ENCODE assay signal across 9 cellular contexts in genomic region chr7:130896051-130896881, GRCh38.
DNase-seq lines count a peak whose midpoint lies in the region; ATAC-seq, FAIRE-seq and TF ChIP-seq lines count a peak whose summit lies in the region.
"Had no signal": no experiment of that assay in that cellular context is flagged by ENCODE, and none has a peak within 500 bp of the region (broad histone marks: within the 10 kb centered on the region; RNA-seq: fewer than 3 reads in every experiment).

No MANE protein-coding gene starts in this region.

- H2AFZ ChIP-seq in HepG2 (ENCODE audit: low read length), result no peak overlapping the region
- H2AFZ ChIP-seq: parathyroid adenoma had no signal

- no TSS peak for BruUV-seq in HepG2 (replicated peaks; lab: Mats Ljungman, UMichigan)

- no peaks in the 10 kb centered on the region for H3K27me3 ChIP-seq in HepG2 (ENCODE audit: control insufficient read depth in 1 of 2, insufficient read depth in 2 of 2, low read length in 2 of 2)

- CTCF ChIA-PET in AG04449 (lab: Yijun Ruan, JAX) (interaction anchor here (0.8 to 5.3 kb wide), 63 partner anchors 8 to 210 kb away, joined by 3 to 62 read pairs (median 6); no protein-coding TSS in a partner anchor), HepG2 (lab: Yijun Ruan, JAX; ENCODE audit: low intra/inter-chr PET ratio, low total read pairs) (interaction anchor here (1.0 to 2.0 kb wide), 6 partner anchors 17 to 144 kb away, joined by 3 to 9 read pairs (median 6); no protein-coding TSS in a partner anchor)

- H3K36me3 Mint-ChIP-seq in activated naive CD8-positive, alpha-beta T cell treated with anti-CD3 and anti-CD28 coated beads, Interleukin-2, amount 10 ng/mL, durations not matched to agents 7 days and 5 days, result peaks cover 27% of the 10 kb centered on the region

- TF ChIP-seq POLR2A in HepG2 (IDR thresholded peaks at IDR 0.05; ENCODE audit: insufficient read depth in 1 of 2, low read depth in 2 of 2, low read length in 2 of 2), result no peak

- no peak for TF ChIP-seq RAD21 in HepG2 (CRISPR knock-in tag; IDR thresholded peaks at IDR 0.05)

- TF ChIP-seq EP300 in HepG2 (IDR thresholded peaks at IDR 0.05; ENCODE audit: low read depth in 2 of 2, low read length in 2 of 2) (no peak), HepG2 (CRISPR knock-in tag; IDR thresholded peaks at IDR 0.05; ENCODE audit: borderline replicate concordance) (no peak)

- DNase-seq in AG04449 (ENCODE audit: low read depth, low spot score), result no peak
- peak; percentile 55 for DNase-seq in HCEC 1CT
- DNase-seq in activated naive CD8-positive, alpha-beta T cell treated with anti-CD3 and anti-CD28 coated beads, Interleukin-2, amount 10 ng/mL, durations not matched to agents 7 days and 5 days, result no peak
- DNase-seq in HepG2 (ENCODE audit: low spot score), result no peak
- no peak for DNase-seq in T1000 (lab: John Stamatoyannopoulos, UW)
- no peak for DNase-seq in GOT3 (lab: John Stamatoyannopoulos, UW)
- DNase-seq in NCI-H1694 treated with DMSO at 0.1 percent for 48 hours (lab: John Stamatoyannopoulos, UW), result no peak

- peaks cover 9% of the 10 kb centered on the region for H4K20me1 ChIP-seq in HepG2 (ENCODE audit: insufficient read depth, low read length)

- H3K27ac ChIP-seq in HepG2 (ENCODE audit: extremely low read length, insufficient read depth, low read length), result no peak overlapping the region
- H3K27ac ChIP-seq: parathyroid adenoma had no signal

- no peak for ATAC-seq in activated naive CD8-positive, alpha-beta T cell treated with anti-CD3 and anti-CD28 coated beads, Interleukin-2, amount 10 ng/mL, durations not matched to agents 7 days and 5 days (ENCODE audit: low read depth)
- ATAC-seq in HepG2 (no peak), GM19452 (IDR thresholded peaks at IDR 0.05; ENCODE audit: unreplicated experiment) (no peak)

- TF ChIP-seq CTCF in AG04449 (IDR thresholded peaks at IDR 0.05; ENCODE audit: insufficient read depth, low read length, missing control alignments), result peak; percentile 47
- peak; percentile 30 for TF ChIP-seq CTCF in HepG2 (CRISPR knock-in tag; IDR thresholded peaks at IDR 0.05)

- no peak overlapping the region for H3K4me3 Mint-ChIP-seq in activated naive CD8-positive, alpha-beta T cell treated with anti-CD3 and anti-CD28 coated beads, Interleukin-2, amount 10 ng/mL, durations not matched to agents 7 days and 5 days

- H3K4me1 ChIP-seq in HepG2 (ENCODE audit: insufficient read depth, low read length), result peaks cover 92% of the 10 kb centered on the region

- H3K36me3 ChIP-seq in HepG2 (replicated peaks in 1 of 2; ENCODE audit: control insufficient read depth in 1 of 2, insufficient read depth in 2 of 2, low read length in 2 of 2), result peaks cover 17 to 37% of the 10 kb centered on the region in 2 experiments

- no peaks in the 10 kb centered on the region for H3K27me3 Mint-ChIP-seq in activated naive CD8-positive, alpha-beta T cell treated with anti-CD3 and anti-CD28 coated beads, Interleukin-2, amount 10 ng/mL, durations not matched to agents 7 days and 5 days

- no peak overlapping the region for H3K4me3 ChIP-seq in AG04449 (ENCODE audit: low read depth, low read length)
- no peak overlapping the region for H3K4me3 ChIP-seq in HepG2 (replicated peaks in 1 of 3; ENCODE audit: insufficient read depth in 1 of 3, low read depth in 2 of 3, low read length in 3 of 3)

- intact Hi-C loops in HepG2 (cut with micrococcal nuclease; ENCODE audit: unreplicated experiment), result loop anchor here (2.0 kb wide), 2 partner anchors 17 to 145 kb away; no protein-coding TSS in a partner anchor

- POLR2A ChIA-PET in AG04449 (lab: Yijun Ruan, JAX), result interaction anchor here (1.0 to 1.6 kb wide), 4 partner anchors 15 to 144 kb away, joined by 3 to 10 read pairs (median 5); no protein-coding TSS in a partner anchor
- POLR2A ChIA-PET in activated naive CD8-positive, alpha-beta T cell treated with anti-CD3 and anti-CD28 coated beads, Interleukin-2, amount 10 ng/mL, durations not matched to agents 7 days and 5 days (lab: Charles Lee), result interaction anchor here (0.6 to 2.1 kb wide), 11 partner anchors 17 to 293 kb away, joined by 3 to 10 read pairs (median 4); no protein-coding TSS in a partner anchor
- POLR2A ChIA-PET in HepG2 (lab: Yijun Ruan, JAX), result interaction anchor here (0.7 to 2.2 kb wide), 8 partner anchors 11 to 162 kb away, joined by 3 to 5 read pairs (median 4); no protein-coding TSS in a partner anchor

- no peak overlapping the region for H3K4me2 ChIP-seq in HepG2 (ENCODE audit: low read depth, low read length)

- WGBS in HepG2 (ENCODE audit: low lambda C conversion rate), result 95% methylated on average over 13 of the region's 13 CpGs

- in situ Hi-C loops in HepG2 (cut with HindIII; ENCODE audit: extremely low pct_ligation_motif_present, low pct_unique_long_range_greater_than_20kb), result loop anchor here (10.0 kb wide), 1 partner anchor 149 kb away; no protein-coding TSS in a partner anchor

- no peak overlapping the region for H3K9ac ChIP-seq in HepG2 (ENCODE audit: insufficient read depth, low read depth, low read length)
- H3K9ac ChIP-seq: parathyroid adenoma had no signal

- peaks cover 53% of the 10 kb centered on the region for H3K4me1 Mint-ChIP-seq in activated naive CD8-positive, alpha-beta T cell treated with anti-CD3 and anti-CD28 coated beads, Interleukin-2, amount 10 ng/mL, durations not matched to agents 7 days and 5 days

- H3K9me3 ChIP-seq in HepG2 (ENCODE audit: low read length), result no peaks in the 10 kb centered on the region

- FAIRE-seq in HepG2 (lab: Jason Lieb, UNC), result no peak

- H3K27ac Mint-ChIP-seq in activated naive CD8-positive, alpha-beta T cell treated with anti-CD3 and anti-CD28 coated beads, Interleukin-2, amount 10 ng/mL, durations not matched to agents 7 days and 5 days, result peak overlapping the region; percentile 77

- H3K9me3 Mint-ChIP-seq in activated naive CD8-positive, alpha-beta T cell treated with anti-CD3 and anti-CD28 coated beads, Interleukin-2, amount 10 ng/mL, durations not matched to agents 7 days and 5 days, result no peaks in the 10 kb centered on the region

- H3K79me2 ChIP-seq in HepG2 (ENCODE audit: insufficient read depth, low read length), result peaks cover 87% of the 10 kb centered on the region

TF ChIP-seq in HepG2, 621 proteins besides CTCF, POLR2A, EP300 and RAD21:
- peak; percentile 14; the same call in 1 of the 2 replicates for TF ChIP-seq SMC3 (IDR thresholded peaks at IDR 0.05; ENCODE audit: low read length)
- no peak for TF ChIP-seq ZNF224 (CRISPR knock-in tag; IDR thresholded peaks at IDR 0.05)
